In genomic region chr1:145977016-145977415, GRCh38 we compare ENCODE assay signal across 12 cellular contexts. TPM values are rescaled to one million over a fixed set of nuclear protein-coding genes. Genes with fewer than 3 reads are reported as not detected.
DNase-seq lines count a peak whose midpoint lies in the region; ATAC-seq, FAIRE-seq and TF ChIP-seq lines count a peak whose summit lies in the region.
"Had no signal": no experiment of that assay in that cellular context is flagged by ENCODE, and none has a peak within 500 bp of the region (broad histone marks: within the 10 kb centered on the region; RNA-seq: fewer than 3 reads in every experiment).

No MANE protein-coding gene starts in this region.

- FAIRE-seq in K562 (lab: Jason Lieb, UNC): no peak

- POLR2A ChIA-PET in K562 (lab: Yijun Ruan, JAX): interaction anchor here (1.0 to 15.5 kb wide), 9 partner anchors 12 to 60 kb away, joined by 3 to 320 read pairs (median 3); partner anchors contain the start of genes ANKRD34A, POLR3GL, RBM8A and TXNIP

- peaks cover 49% of the 10 kb centered on the region for H3K4me1 ChIP-seq in left ventricle myocardium inferior
- H3K4me1 ChIP-seq in K562 (replicated peaks in 1 of 2; ENCODE audit: control insufficient read depth in 2 of 2, insufficient read depth in 2 of 2, low read length in 2 of 2): peaks cover 21 to 45% of the 10 kb centered on the region in 2 experiments
- peaks cover 11% of the 10 kb centered on the region for H3K4me1 ChIP-seq in neural progenitor cell

- H2AFZ ChIP-seq in K562 (ENCODE audit: low read depth, low read length): 0 out of 2 replicates have a peak overlapping the region, but pooled peaks have one; percentile 43
- H2AFZ ChIP-seq in neural progenitor cell (replicated peaks): peak overlapping the region; percentile 45

- TF ChIP-seq CTCF in left ventricle myocardium inferior (IDR thresholded peaks at IDR 0.05; ENCODE audit: borderline replicate concordance): no peak
- no peak for TF ChIP-seq CTCF in K562 (IDR thresholded peaks at IDR 0.05 in 2 of 3, conservative IDR thresholded peaks at IDR 0.05 in 1 of 3; ENCODE audit: insufficient read depth in 2 of 3, low read depth in 1 of 3, low read length in 3 of 3)
- TF ChIP-seq CTCF in neural progenitor cell (IDR thresholded peaks at IDR 0.05): no peak

- no peak overlapping the region for H3K27ac Mint-ChIP-seq in neural progenitor cell

- no peaks in the 10 kb centered on the region for H3K9me3 Mint-ChIP-seq in neural progenitor cell
- H3K9me3 Mint-ChIP-seq: activated T-cell treated with anti-CD3 and anti-CD28 coated beads, Interleukin-2, amount 50 U/mL, for 4 hours had no signal

- H3K9me1 ChIP-seq in K562 (ENCODE audit: control insufficient read depth, insufficient read depth, low read length): no peaks in the 10 kb centered on the region

- H3K36me3 Mint-ChIP-seq in neural progenitor cell: no peaks in the 10 kb centered on the region

- H3K27ac ChIP-seq in left ventricle myocardium inferior (replicated peaks) (peak overlapping the region; percentile 99), K562 (ENCODE audit: extremely low read depth, low read depth, low read length) (peak overlapping the region; percentile 5; the same call in 1 of the 3 replicates), neural progenitor cell (no peak overlapping the region)

- H3K79me2 ChIP-seq in K562 (ENCODE audit: control insufficient read depth, insufficient read depth, low read length) (peaks cover 25% of the 10 kb centered on the region), neural progenitor cell (ENCODE audit: low read depth) (no peaks in the 10 kb centered on the region)

- no peak overlapping the region for H3K4me3 ChIP-seq in left ventricle myocardium inferior
- H3K4me3 ChIP-seq in K562: no peak overlapping the region
- H3K4me3 ChIP-seq in neural progenitor cell: no peak overlapping the region

- H3K36me3 ChIP-seq in left ventricle myocardium inferior (peaks cover 10% of the 10 kb centered on the region), K562 (ENCODE audit: control insufficient read depth, insufficient read depth, low read length) (peaks cover 16% of the 10 kb centered on the region), neural progenitor cell (no peaks in the 10 kb centered on the region)

- no peaks in the 10 kb centered on the region for H3K9me3 ChIP-seq in left ventricle myocardium inferior (replicated peaks)
- H3K9me3 ChIP-seq in K562 (replicated peaks; ENCODE audit: control insufficient read depth, insufficient read depth, low read depth, low read length): no peaks in the 10 kb centered on the region
- no peaks in the 10 kb centered on the region for H3K9me3 ChIP-seq in neural progenitor cell (ENCODE audit: low read depth)

- BruUV-seq in K562 (replicated peaks; lab: Mats Ljungman, UMichigan): no TSS peak

- TF ChIP-seq POLR2A in K562 (conservative IDR thresholded peaks at IDR 0.05) (no peak), erythroblast (IDR thresholded peaks at IDR 0.05; ENCODE audit: low read length) (no peak)

- intact Hi-C loops in left ventricle myocardium inferior (cut with micrococcal nuclease): loop anchor here (5.0 to 10.0 kb wide), 2 partner anchors 35 to 62 kb away; partner anchors contain the start of genes ITGA10 and PEX11B
- intact Hi-C loops in Right ventricle myocardium inferior (cut with DNase I): loop anchor here (1.0 kb wide), 1 partner anchor 36 kb away; no protein-coding TSS in a partner anchor
- intact Hi-C loops in K562 (cut with micrococcal nuclease): loop anchor here (1.0 kb wide), 4 partner anchors 30 to 132 kb away; partner anchors contain the start of gene NUDT17

- in situ Hi-C loops in K562 (cut with MboI): no loop called here

- peaks cover 1% of the 10 kb centered on the region for H3K4me1 Mint-ChIP-seq in neural progenitor cell

- no peak for TF ChIP-seq RAD21 in K562 (CRISPR knock-in tag; conservative IDR thresholded peaks at IDR 0.05 in 1 of 2, IDR thresholded peaks at IDR 0.05 in 1 of 2)

- no peak for DNase-seq in left ventricle myocardium inferior
- no peak for DNase-seq in Right ventricle myocardium inferior (ENCODE audit: missing footprints)
- no peak for DNase-seq in K562 (ENCODE audit: extremely low read depth in 1 of 4, low spot score in 3 of 4)
- DNase-seq in neural progenitor cell (ENCODE audit: low spot score): no peak
- DNase-seq in NCI-H1694 (lab: John Stamatoyannopoulos, UW): no peak
- DNase-seq in NCI-H146 (lab: John Stamatoyannopoulos, UW): no peak
- DNase-seq in erythroblast (lab: John Stamatoyannopoulos, UW): no peak

- no peak overlapping the region for H3K4me3 Mint-ChIP-seq in neural progenitor cell
- H3K4me3 Mint-ChIP-seq: activated T-cell treated with anti-CD3 and anti-CD28 coated beads, Interleukin-2, amount 50 U/mL, for 4 hours had no signal

- H3K27me3 Mint-ChIP-seq in neural progenitor cell (ENCODE audit: insufficient read depth, low read depth): peaks cover 4% of the 10 kb centered on the region

- CTCF ChIA-PET in K562 (lab: Yijun Ruan, JAX; ENCODE audit: low intra/inter-chr PET ratio): interaction anchor here (0.6 to 3.8 kb wide), 3 partner anchors 30 to 86 kb away, joined by 3 to 37 read pairs (median 17); no protein-coding TSS in a partner anchor

- H4K20me1 ChIP-seq in K562 (replicated peaks; ENCODE audit: control insufficient read depth, insufficient read depth, low read length) (no peaks in the 10 kb centered on the region), neural progenitor cell (ENCODE audit: low read depth) (no peaks in the 10 kb centered on the region)

- peaks cover 18% of the 10 kb centered on the region for H3F3A ChIP-seq in neural progenitor cell (ENCODE audit: low read depth)

- no peak overlapping the region; a peak in 1 of 4 replicates for H3K9ac ChIP-seq in K562 (ENCODE audit: insufficient read depth in 1 of 2, low read depth in 2 of 2, low read length in 2 of 2)
- H3K9ac ChIP-seq in neural progenitor cell: no peak overlapping the region

- H3K4me2 ChIP-seq in K562 (ENCODE audit: insufficient read depth, low read length): 0 out of 2 replicates have a peak overlapping the region, but pooled peaks have one; percentile 5
- H3K4me2 ChIP-seq in neural progenitor cell: peak overlapping the region; percentile 19

- no peak for TF ChIP-seq EP300 in K562 (IDR thresholded peaks at IDR 0.05; ENCODE audit: low read length)

- no peak for ATAC-seq in Right ventricle myocardium inferior
- ATAC-seq in K562: no peak
- ATAC-seq in GM21528 (IDR thresholded peaks at IDR 0.05; ENCODE audit: low FRiP score, unreplicated experiment): no peak

- WGBS in K562 (ENCODE audit: insufficient coverage, low coverage, missing lambda C conversion rate): 59% methylated on average over 5 of the region's 5 CpGs

- H3K27me3 ChIP-seq in left ventricle myocardium inferior (ENCODE audit: low read depth): no peaks in the 10 kb centered on the region
- H3K27me3 ChIP-seq in K562 (ENCODE audit: control insufficient read depth in 2 of 2, insufficient read depth in 2 of 2, low read length in 2 of 2): no peaks in the 10 kb centered on the region
- no peaks in the 10 kb centered on the region for H3K27me3 ChIP-seq in neural progenitor cell

RNA-seq across cellular contexts. Expression of gene POLR3GL, which starts 12.5 kb away (rescaled TPM):
- total RNA-seq in left ventricle myocardium inferior (45.6 TPM), Right ventricle myocardium inferior (49.1 TPM), K562 (2014; rRNA removed) (28.5 and 29.6 TPM in 2 replicates), K562 (2014; rRNA removed; fragmentation: Illumina TruSeq; extraction: Trizol) (38.6 and 48.4 TPM in 2 replicates), K562 (2015; rRNA removed; fragmentation: Illumina TruSeq; extraction: Trizol) (35.2 and 38.2 TPM in 2 replicates), K562 (2021) (17.3 and 21.1 TPM in 2 replicates), neural progenitor cell (ENCODE audit: low replicate concordance) (11.1 and 12.0 TPM in 2 replicates)
- 13.4 and 16.3 TPM in 2 replicates for total RNA-seq in K562 (2011; cell fraction: chromatin; rRNA removed; ENCODE audit: low replicate concordance)
- 10.0 TPM in 2 replicates for total RNA-seq in K562 (2011; cell fraction: nucleolus; rRNA removed)
- 9.5 and 10.3 TPM in 2 replicates for total RNA-seq in K562 (2011; cell fraction: nucleoplasm; rRNA removed)
- polyA plus RNA-seq in K562 (2011; rRNA removed) (31.0 and 39.4 TPM in 2 replicates), K562 (2014; fragmentation: Illumina TruSeq; extraction: Trizol) (47.6 and 47.9 TPM in 2 replicates), K562 (2014; fragmentation: Nextera tagmentation; extraction: Ambion mirVana) (10 to 100 TPM; 14.6 to 21.7 TPM), K562 (2014; rRNA removed) (36.1 and 48.4 TPM in 2 replicates)
- polyA plus RNA-seq in K562 (2011; cell fraction: cytosol; rRNA removed): 20.4 and 22.2 TPM in 2 replicates
- 18.8 and 22.7 TPM in 2 replicates for polyA plus RNA-seq in K562 (2011; cell fraction: nucleus; rRNA removed)
- 37.6 and 38.4 TPM in 2 replicates for polyA plus RNA-seq in K562 (2012)
- 13.5 and 15.8 TPM in 2 replicates for polyA minus RNA-seq in K562 (2011; rRNA and poly(A)+ RNA removed)
- polyA minus RNA-seq in K562 (2011; cell fraction: cytosol; rRNA and poly(A)+ RNA removed): 8.9 and 9.3 TPM in 2 replicates
- 7.8 and 13.4 TPM in 2 replicates for polyA minus RNA-seq in K562 (2011; cell fraction: nucleus; rRNA and poly(A)+ RNA removed)

RNA-seq across cellular contexts. Expression of gene ANKRD34A, which starts 12.6 kb away (rescaled TPM):
- 0.66 TPM for total RNA-seq in left ventricle myocardium inferior
- 0.62 TPM for total RNA-seq in Right ventricle myocardium inferior
- 1.7 and 2.2 TPM in 2 replicates for total RNA-seq in K562 (2011; cell fraction: chromatin; rRNA removed; ENCODE audit: low replicate concordance)
- 2.3 and 3.2 TPM in 2 replicates for total RNA-seq in K562 (2011; cell fraction: nucleolus; rRNA removed)
- total RNA-seq in K562 (2011; cell fraction: nucleoplasm; rRNA removed): 2.1 and 2.3 TPM in 2 replicates
- 0.41 and 0.86 TPM in 2 replicates for total RNA-seq in K562 (2014; rRNA removed)
- 0.18 and 0.38 TPM in 2 replicates for total RNA-seq in K562 (2014; rRNA removed; fragmentation: Illumina TruSeq; extraction: Trizol)
- 0.43 and 0.45 TPM in 2 replicates for total RNA-seq in K562 (2015; rRNA removed; fragmentation: Illumina TruSeq; extraction: Trizol)
- total RNA-seq in K562 (2021): 0.89 and 1.6 TPM in 2 replicates
- 0.81 and 1.0 TPM in 2 replicates for polyA plus RNA-seq in K562 (2011; rRNA removed)
- polyA plus RNA-seq in K562 (2011; cell fraction: cytosol; rRNA removed): 0.80 and 1.2 TPM in 2 replicates
- 3.0 and 4.9 TPM in 2 replicates for polyA plus RNA-seq in K562 (2011; cell fraction: nucleus; rRNA removed)
- 0.68 and 1.0 TPM in 2 replicates for polyA plus RNA-seq in K562 (2012)
- polyA plus RNA-seq in K562 (2014; fragmentation: Illumina TruSeq; extraction: Trizol): 0.80 and 0.91 TPM in 2 replicates
- under 1 TPM; 0.06 to 0.07 TPM for polyA plus RNA-seq in K562 (2014; fragmentation: Nextera tagmentation; extraction: Ambion mirVana)
- 0.64 and 0.81 TPM in 2 replicates for polyA plus RNA-seq in K562 (2014; rRNA removed)
- polyA minus RNA-seq in K562 (2011; rRNA and poly(A)+ RNA removed): 0.49 and 0.72 TPM in 2 replicates
- polyA minus RNA-seq in K562 (2011; cell fraction: cytosol; rRNA and poly(A)+ RNA removed): 0.38 and 1.2 TPM in 2 replicates
- 1.9 and 2.0 TPM in 2 replicates for polyA minus RNA-seq in K562 (2011; cell fraction: nucleus; rRNA and poly(A)+ RNA removed)
- total RNA-seq in neural progenitor cell (ENCODE audit: low replicate concordance): 0.06 and 0.28 TPM in 2 replicates

RNA-seq across cellular contexts. Expression of gene LIX1L, which starts 19.2 kb away (rescaled TPM):
- 23.0 TPM for total RNA-seq in left ventricle myocardium inferior
- total RNA-seq in Right ventricle myocardium inferior: 25.8 TPM
- 5.2 and 6.2 TPM in 2 replicates for total RNA-seq in K562 (2011; cell fraction: chromatin; rRNA removed; ENCODE audit: low replicate concordance)
- total RNA-seq in K562 (2011; cell fraction: nucleolus; rRNA removed): 4.7 and 4.8 TPM in 2 replicates
- total RNA-seq in K562 (2011; cell fraction: nucleoplasm; rRNA removed): 8.9 and 14.7 TPM in 2 replicates
- total RNA-seq in K562 (2014; rRNA removed): 7.4 and 10.7 TPM in 2 replicates
- total RNA-seq in K562 (2014; rRNA removed; fragmentation: Illumina TruSeq; extraction: Trizol): 10.0 and 11.0 TPM in 2 replicates
- total RNA-seq in K562 (2015; rRNA removed; fragmentation: Illumina TruSeq; extraction: Trizol): 11.7 and 12.9 TPM in 2 replicates
- 15.7 and 16.4 TPM in 2 replicates for total RNA-seq in K562 (2021)
- polyA plus RNA-seq in K562 (2011; rRNA removed): 20.6 and 26.5 TPM in 2 replicates
- polyA plus RNA-seq in K562 (2011; cell fraction: cytosol; rRNA removed): 23.9 and 30.3 TPM in 2 replicates
- 5.3 and 5.5 TPM in 2 replicates for polyA plus RNA-seq in K562 (2011; cell fraction: nucleus; rRNA removed)
- 4.7 and 8.4 TPM in 2 replicates for polyA plus RNA-seq in K562 (2012)
- 10.5 and 12.5 TPM in 2 replicates for polyA plus RNA-seq in K562 (2014; fragmentation: Illumina TruSeq; extraction: Trizol)
- 1 to 10 TPM; 4.6 to 9.2 TPM for polyA plus RNA-seq in K562 (2014; fragmentation: Nextera tagmentation; extraction: Ambion mirVana)
- 13.5 and 16.1 TPM in 2 replicates for polyA plus RNA-seq in K562 (2014; rRNA removed)
- 17.0 and 21.0 TPM in 2 replicates for polyA minus RNA-seq in K562 (2011; rRNA and poly(A)+ RNA removed)
- 11.1 and 12.0 TPM in 2 replicates for polyA minus RNA-seq in K562 (2011; cell fraction: cytosol; rRNA and poly(A)+ RNA removed)
- 1.8 and 3.0 TPM in 2 replicates for polyA minus RNA-seq in K562 (2011; cell fraction: nucleus; rRNA and poly(A)+ RNA removed)
- 12.5 and 13.6 TPM in 2 replicates for total RNA-seq in neural progenitor cell (ENCODE audit: low replicate concordance)

RNA-seq across cellular contexts. Expression of gene TXNIP, which starts 19.4 kb away (rescaled TPM):
- total RNA-seq in left ventricle myocardium inferior (753 TPM), Right ventricle myocardium inferior (1,017 TPM), K562 (2014; rRNA removed) (202 and 226 TPM in 2 replicates), K562 (2014; rRNA removed; fragmentation: Illumina TruSeq; extraction: Trizol) (278 and 307 TPM in 2 replicates), K562 (2015; rRNA removed; fragmentation: Illumina TruSeq; extraction: Trizol) (217 and 235 TPM in 2 replicates), K562 (2021) (257 and 263 TPM in 2 replicates), neural progenitor cell (ENCODE audit: low replicate concordance) (177 and 213 TPM in 2 replicates)
- total RNA-seq in K562 (2011; cell fraction: chromatin; rRNA removed; ENCODE audit: low replicate concordance): 1,167 and 1,393 TPM in 2 replicates
- 716 and 782 TPM in 2 replicates for total RNA-seq in K562 (2011; cell fraction: nucleolus; rRNA removed)
- total RNA-seq in K562 (2011; cell fraction: nucleoplasm; rRNA removed): 756 and 864 TPM in 2 replicates
- polyA plus RNA-seq in K562 (2011; rRNA removed) (499 and 553 TPM in 2 replicates), K562 (2014; fragmentation: Illumina TruSeq; extraction: Trizol) (253 and 295 TPM in 2 replicates), K562 (2014; fragmentation: Nextera tagmentation; extraction: Ambion mirVana) (100 to 1,000 TPM; 120 to 237 TPM), K562 (2014; rRNA removed) (249 and 259 TPM in 2 replicates)
- 244 and 270 TPM in 2 replicates for polyA plus RNA-seq in K562 (2011; cell fraction: cytosol; rRNA removed)
- polyA plus RNA-seq in K562 (2011; cell fraction: nucleus; rRNA removed): 1,140 and 1,617 TPM in 2 replicates
- polyA plus RNA-seq in K562 (2012): 256 and 452 TPM in 2 replicates
- 595 and 605 TPM in 2 replicates for polyA minus RNA-seq in K562 (2011; rRNA and poly(A)+ RNA removed)
- 116 and 223 TPM in 2 replicates for polyA minus RNA-seq in K562 (2011; cell fraction: cytosol; rRNA and poly(A)+ RNA removed)
- polyA minus RNA-seq in K562 (2011; cell fraction: nucleus; rRNA and poly(A)+ RNA removed): 667 and 1,436 TPM in 2 replicates

RNA-seq across cellular contexts. Expression of gene HJV, which starts 44.5 kb away (rescaled TPM):
- total RNA-seq in left ventricle myocardium inferior (90.3 TPM), Right ventricle myocardium inferior (71.0 TPM), K562 (2014; rRNA removed) (1.1 and 2.5 TPM in 2 replicates), K562 (2014; rRNA removed; fragmentation: Illumina TruSeq; extraction: Trizol) (2.1 and 3.3 TPM in 2 replicates), K562 (2015; rRNA removed; fragmentation: Illumina TruSeq; extraction: Trizol) (1.9 and 2.9 TPM in 2 replicates), K562 (2021) (2.1 and 2.9 TPM in 2 replicates), neural progenitor cell (ENCODE audit: low replicate concordance) (not detected in 2 replicates)
- 6.4 and 7.7 TPM in 2 replicates for total RNA-seq in K562 (2011; cell fraction: chromatin; rRNA removed; ENCODE audit: low replicate concordance)
- 5.4 and 7.8 TPM in 2 replicates for total RNA-seq in K562 (2011; cell fraction: nucleolus; rRNA removed)
- 6.4 and 6.9 TPM in 2 replicates for total RNA-seq in K562 (2011; cell fraction: nucleoplasm; rRNA removed)
- polyA plus RNA-seq in K562 (2011; rRNA removed) (3.2 and 6.6 TPM in 2 replicates), K562 (2014; fragmentation: Illumina TruSeq; extraction: Trizol) (2.7 and 3.0 TPM in 2 replicates), K562 (2014; fragmentation: Nextera tagmentation; extraction: Ambion mirVana) (1 to 10 TPM; 1.0 to 1.3 TPM), K562 (2014; rRNA removed) (2.4 and 5.5 TPM in 2 replicates)
- polyA plus RNA-seq in K562 (2011; cell fraction: cytosol; rRNA removed): 3.0 and 4.6 TPM in 2 replicates
- 3.7 and 5.5 TPM in 2 replicates for polyA plus RNA-seq in K562 (2011; cell fraction: nucleus; rRNA removed)
- polyA plus RNA-seq in K562 (2012): 2.9 and 4.8 TPM in 2 replicates
- polyA minus RNA-seq in K562 (2011; rRNA and poly(A)+ RNA removed): 4.3 and 4.5 TPM in 2 replicates
- 0.73 and 2.8 TPM in 2 replicates for polyA minus RNA-seq in K562 (2011; cell fraction: cytosol; rRNA and poly(A)+ RNA removed)
- polyA minus RNA-seq in K562 (2011; cell fraction: nucleus; rRNA and poly(A)+ RNA removed): 2.3 and 2.7 TPM in 2 replicates
- total RNA-seq: activated T-cell treated with anti-CD3 and anti-CD28 coated beads, Interleukin-2, amount 50 U/mL, for 4 hours; lung microvascular endothelial cell; renal cortical epithelial cell had no signal
- polyA plus RNA-seq: AG04450 had no signal
